ENCODE assay signal across 1 cellular context in the genomic region with DNA sequence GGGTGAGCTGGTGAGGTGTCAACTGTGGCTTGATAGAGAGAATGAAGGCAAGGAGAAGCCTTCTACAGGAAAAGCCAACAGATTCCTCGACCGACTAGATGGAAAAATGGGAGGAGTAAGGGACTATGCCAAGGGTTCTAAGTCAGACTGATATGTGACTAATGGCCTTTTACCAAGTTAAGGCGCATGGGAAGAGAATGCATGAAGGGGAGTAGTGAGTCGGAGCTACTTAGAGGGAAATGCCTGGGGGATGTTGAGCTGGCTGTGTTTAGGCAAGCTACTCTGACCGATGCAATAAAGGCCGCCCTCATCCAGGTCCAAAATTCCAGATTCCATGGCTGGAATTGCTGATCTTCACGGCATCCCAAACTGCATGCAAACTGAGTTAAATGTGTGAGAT.
TF ChIP-seq lines count a peak whose summit lies in the region.

No MANE protein-coding gene starts in this region.

TF ChIP-seq in IMR-90, 13 proteins besides CTCF, POLR2A, EP300 and RAD21:
- TF ChIP-seq, protein P1, sequence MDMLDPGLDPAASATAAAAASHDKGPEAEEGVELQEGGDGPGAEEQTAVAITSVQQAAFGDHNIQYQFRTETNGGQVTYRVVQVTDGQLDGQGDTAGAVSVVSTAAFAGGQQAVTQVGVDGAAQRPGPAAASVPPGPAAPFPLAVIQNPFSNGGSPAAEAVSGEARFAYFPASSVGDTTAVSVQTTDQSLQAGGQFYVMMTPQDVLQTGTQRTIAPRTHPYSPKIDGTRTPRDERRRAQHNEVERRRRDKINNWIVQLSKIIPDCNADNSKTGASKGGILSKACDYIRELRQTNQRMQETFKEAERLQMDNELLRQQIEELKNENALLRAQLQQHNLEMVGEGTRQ (IDR thresholded peaks at IDR 0.05; ENCODE audit: low read depth, low read length): no peak
- TF ChIP-seq SMC3 (IDR thresholded peaks at IDR 0.05; ENCODE audit: low read depth, low read length): no peak
- TF ChIP-seq, protein P2, sequence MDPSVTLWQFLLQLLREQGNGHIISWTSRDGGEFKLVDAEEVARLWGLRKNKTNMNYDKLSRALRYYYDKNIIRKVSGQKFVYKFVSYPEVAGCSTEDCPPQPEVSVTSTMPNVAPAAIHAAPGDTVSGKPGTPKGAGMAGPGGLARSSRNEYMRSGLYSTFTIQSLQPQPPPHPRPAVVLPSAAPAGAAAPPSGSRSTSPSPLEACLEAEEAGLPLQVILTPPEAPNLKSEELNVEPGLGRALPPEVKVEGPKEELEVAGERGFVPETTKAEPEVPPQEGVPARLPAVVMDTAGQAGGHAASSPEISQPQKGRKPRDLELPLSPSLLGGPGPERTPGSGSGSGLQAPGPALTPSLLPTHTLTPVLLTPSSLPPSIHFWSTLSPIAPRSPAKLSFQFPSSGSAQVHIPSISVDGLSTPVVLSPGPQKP (IDR thresholded peaks at IDR 0.05; ENCODE audit: borderline replicate concordance, low read depth, low read length): no peak
- no peak for TF ChIP-seq CEBPB (IDR thresholded peaks at IDR 0.05; ENCODE audit: low read depth, low read length)
- no peak for TF ChIP-seq NFE2L2 (IDR thresholded peaks at IDR 0.05; ENCODE audit: low read depth, low read length)
- TF ChIP-seq RFX5 (IDR thresholded peaks at IDR 0.05; ENCODE audit: low read depth, low read length): no peak
- TF ChIP-seq MAZ (IDR thresholded peaks at IDR 0.05; ENCODE audit: borderline replicate concordance, low read depth, low read length): no peak
- TF ChIP-seq MAFK (IDR thresholded peaks at IDR 0.05; ENCODE audit: low read depth, low read length): no peak
- TF ChIP-seq BHLHE40 (IDR thresholded peaks at IDR 0.05; ENCODE audit: low read depth, low read length): no peak
- TF ChIP-seq CHD1 (IDR thresholded peaks at IDR 0.05; ENCODE audit: low read depth, low read length): no peak
- no peak for TF ChIP-seq MXI1 (IDR thresholded peaks at IDR 0.05; ENCODE audit: borderline replicate concordance, low read depth, low read length)
- TF ChIP-seq FOS (IDR thresholded peaks at IDR 0.05; ENCODE audit: low read depth, low read length): no peak
- no peak for TF ChIP-seq RCOR1 (IDR thresholded peaks at IDR 0.05; ENCODE audit: insufficient replicate concordance, low read length)
TF ChIP-seq in IMR-90: peak in this region for 0.
